24 cellular contexts compared by ENCODE assay signal in genomic region chr3:148083501-148084267, GRCh38.
DNase-seq lines count a peak whose midpoint lies in the region; ATAC-seq, FAIRE-seq and TF ChIP-seq lines count a peak whose summit lies in the region.
"Had no signal": no experiment of that assay in that cellular context is flagged by ENCODE, and none has a peak within 500 bp of the region (broad histone marks: within the 10 kb centered on the region; RNA-seq: fewer than 3 reads in every experiment).

No MANE protein-coding gene starts in this region.

- H3K4me2 ChIP-seq in OCI-LY1 (ENCODE audit: low read length) (peak overlapping the region; percentile 57), H1 (ENCODE audit: insufficient read depth in 1 of 2, low read depth in 2 of 2, low read length in 2 of 2) (no peak overlapping the region), osteoblast (ENCODE audit: insufficient read depth, low read length) (no peak overlapping the region)

- intact Hi-C loops in activated CD4-positive, alpha-beta memory T cell treated with anti-CD3 and anti-CD28 coated beads for 36 hours (cut with micrococcal nuclease), result no loop called here

- H3K4ac ChIP-seq in H1 (replicated peaks; ENCODE audit: insufficient read length, low read depth, low read length), result no peak overlapping the region

- H3K23me2 ChIP-seq in H1 (ENCODE audit: low read depth, low read length), result no peaks in the 10 kb centered on the region; the same call in 1 of the 2 replicates

- no peak overlapping the region for H2BK15ac ChIP-seq in H1 (ENCODE audit: low read length)

- no peaks in the 10 kb centered on the region for H3K36me3 Mint-ChIP-seq in activated CD4-positive, alpha-beta memory T cell treated with anti-CD3 and anti-CD28 coated beads for 36 hours
- H3K36me3 Mint-ChIP-seq: CD4-positive, CD25-positive, alpha-beta regulatory T cell had no signal

- H4K20me1 ChIP-seq in OCI-LY1 (ENCODE audit: insufficient read depth, low read length) (no peaks in the 10 kb centered on the region), H1 (replicated peaks in 1 of 2; ENCODE audit: control insufficient read depth in 1 of 2, insufficient read depth in 2 of 2, low read length in 2 of 2) (no peaks in the 10 kb centered on the region), osteoblast (ENCODE audit: insufficient read depth, low read length) (no peaks in the 10 kb centered on the region)

- no peak overlapping the region for H2BK5ac ChIP-seq in H1 (ENCODE audit: low read depth, low read length)

- no peak overlapping the region for H3K23ac ChIP-seq in H1 (ENCODE audit: insufficient read length)

- no peak overlapping the region for H3K56ac ChIP-seq in H1 (replicated peaks; ENCODE audit: insufficient read length, low read depth, low read length)

- H4K8ac ChIP-seq in H1 (ENCODE audit: extremely low read depth, insufficient read depth, low read length), result no peak overlapping the region

- WGBS in H1 (ENCODE audit: extremely low coverage in 1 of 2, insufficient coverage in 1 of 2, insufficient read length in 1 of 2, insufficient replicate concordance in 2 of 2, low coverage in 1 of 2, low lambda C conversion rate in 2 of 2, missing lambda C conversion rate in 1 of 2), 2 experiments, result 85% methylated on average over 8 of the region's 8 CpGs; no CpG with 5 or more reads in 1 of the 2 experiments

- H4K5ac ChIP-seq in H1 (ENCODE audit: insufficient read length, low read depth, low read length), result no peak overlapping the region

- no peak for ATAC-seq in GM19395 (IDR thresholded peaks at IDR 0.05; ENCODE audit: unreplicated experiment)
- ATAC-seq: activated CD4-positive, alpha-beta T cell treated with anti-CD3 and anti-CD28 coated beads for 36 hours; activated naive CD8-positive, alpha-beta T cell treated with anti-CD3 and anti-CD28 coated beads, Interleukin-2, amount 50 U/mL, for 24 hours; body of pancreas; left ventricle myocardium superior; stimulated activated naive CD8-positive, alpha-beta T cell treated with anti-CD3 and anti-CD28 coated beads, Interleukin-15, amount 100 ng/mL, for 72 hours had no signal

- H3K79me2 ChIP-seq in OCI-LY1 (ENCODE audit: insufficient read depth, low read length) (no peaks in the 10 kb centered on the region), H1 (ENCODE audit: control insufficient read depth in 1 of 2, insufficient read depth in 2 of 2, low read length in 2 of 2) (no peaks in the 10 kb centered on the region), osteoblast (ENCODE audit: insufficient read depth, low read length) (no peaks in the 10 kb centered on the region)

- H3K36me3 ChIP-seq in OCI-LY1 (ENCODE audit: insufficient read depth, low read length), result no peaks in the 10 kb centered on the region
- no peaks in the 10 kb centered on the region for H3K36me3 ChIP-seq in H1 (ENCODE audit: control insufficient read depth in 2 of 4, insufficient read depth in 4 of 4, low read length in 3 of 4)
- H3K36me3 ChIP-seq in osteoblast (ENCODE audit: insufficient read depth, low read length), result no peaks in the 10 kb centered on the region
- H3K36me3 ChIP-seq: Peyer's patch, sigmoid colon, SJCRH30, tibial nerve had no signal

- no peak for FAIRE-seq in H1 (lab: Jason Lieb, UNC)
- no peak for FAIRE-seq in RCC 7860 (lab: Jason Lieb, UNC)
- FAIRE-seq: colon had no signal

- H3K4me1 Mint-ChIP-seq in activated CD4-positive, alpha-beta memory T cell treated with anti-CD3 and anti-CD28 coated beads for 36 hours (ENCODE audit: low read depth), result no peaks in the 10 kb centered on the region
- H3K4me1 Mint-ChIP-seq: activated CD4-positive, alpha-beta T cell treated with anti-CD3 and anti-CD28 coated beads for 36 hours; activated naive CD8-positive, alpha-beta T cell treated with anti-CD3 and anti-CD28 coated beads, Interleukin-2, amount 50 U/mL, for 24 hours; stimulated activated naive CD8-positive, alpha-beta T cell treated with anti-CD3 and anti-CD28 coated beads, Interleukin-15, amount 100 ng/mL, for 72 hours had no signal

- CTCF ChIA-PET in H1 (lab: Charles Lee; ENCODE audit: partially characterized antibody), result interaction anchor here (0.6 to 2.0 kb wide), 3 partner anchors 10 to 467 kb away, joined by 3 to 6 read pairs (median 3); no protein-coding TSS in a partner anchor
- CTCF ChIA-PET in activated CD4-positive, alpha-beta memory T cell treated with anti-CD3 and anti-CD28 coated beads for 36 hours (lab: Charles Lee), result no interaction called here

- H2AK5ac ChIP-seq in H1 (ENCODE audit: low read depth, low read length), result no peak overlapping the region

- no peaks in the 10 kb centered on the region for H3K9me3 Mint-ChIP-seq in activated CD4-positive, alpha-beta memory T cell treated with anti-CD3 and anti-CD28 coated beads for 36 hours
- H3K9me3 Mint-ChIP-seq: activated naive CD8-positive, alpha-beta T cell treated with anti-CD3 and anti-CD28 coated beads, Interleukin-2, amount 50 U/mL, for 24 hours; nephron progenitor cell; stimulated activated naive CD8-positive, alpha-beta T cell treated with anti-CD3 and anti-CD28 coated beads, Interleukin-15, amount 100 ng/mL, for 72 hours had no signal

- no peak overlapping the region for H2BK120ac ChIP-seq in H1 (replicated peaks; ENCODE audit: low read depth, low read length)

- H3K4me3 Mint-ChIP-seq in activated CD4-positive, alpha-beta memory T cell treated with anti-CD3 and anti-CD28 coated beads for 36 hours, result no peak overlapping the region
- H3K4me3 Mint-ChIP-seq: activated CD4-positive, alpha-beta T cell treated with anti-CD3 and anti-CD28 coated beads for 36 hours; activated naive CD8-positive, alpha-beta T cell treated with anti-CD3 and anti-CD28 coated beads, Interleukin-2, amount 50 U/mL, for 24 hours; nephron progenitor cell; stimulated activated naive CD8-positive, alpha-beta T cell treated with anti-CD3 and anti-CD28 coated beads, Interleukin-15, amount 100 ng/mL, for 72 hours had no signal

- H2BK20ac ChIP-seq in H1 (ENCODE audit: low read length), result no peak overlapping the region

- no peak overlapping the region for H3K18ac ChIP-seq in H1 (ENCODE audit: extremely low read depth, low read length)

- no peaks in the 10 kb centered on the region for H3K79me1 ChIP-seq in H1 (ENCODE audit: low read depth, low read length)

- H3K4me1 ChIP-seq in OCI-LY1 (ENCODE audit: insufficient read depth, low read length, severe bottlenecking) (peaks cover 76% of the 10 kb centered on the region), H1 (replicated peaks in 1 of 4; ENCODE audit: control insufficient read depth in 3 of 4, insufficient read depth in 4 of 4, low read length in 3 of 4) (no peaks in the 10 kb centered on the region), osteoblast (ENCODE audit: insufficient read depth, low read length) (peaks cover 8% of the 10 kb centered on the region)
- H3K4me1 ChIP-seq: body of pancreas, Peyer's patch had no signal

- TF ChIP-seq CTCF in OCI-LY1 (IDR thresholded peaks at IDR 0.05; ENCODE audit: low read length) (no peak), H1 (IDR thresholded peaks at IDR 0.05; ENCODE audit: control extremely low read depth in 1 of 3, insufficient read depth in 1 of 3, low read depth in 1 of 3, low read length in 3 of 3) (no peak), osteoblast (IDR thresholded peaks at IDR 0.05; ENCODE audit: extremely low read depth, low read depth, low read length) (no peak)

- no peak for TF ChIP-seq POLR2A in H1 (IDR thresholded peaks at IDR 0.05; ENCODE audit: control extremely low read depth in 1 of 2, low read depth in 2 of 2, low read length in 2 of 2)

- H3K9me2 ChIP-seq in OCI-LY1 (ENCODE audit: low read depth, low read length), result no peaks in the 10 kb centered on the region

- H2AFZ ChIP-seq in OCI-LY1 (ENCODE audit: low read length), result no peak overlapping the region
- H2AFZ ChIP-seq in H1 (ENCODE audit: low read length), result peak overlapping the region; percentile 77
- H2AFZ ChIP-seq in osteoblast (ENCODE audit: low read length), result peak overlapping the region; percentile 59
- H2AFZ ChIP-seq: GM23248 had no signal

- no peaks in the 10 kb centered on the region for H3K27me3 ChIP-seq in OCI-LY1 (ENCODE audit: insufficient read depth, low read length)
- H3K27me3 ChIP-seq in H1 (replicated peaks in 1 of 4; ENCODE audit: control insufficient read depth in 3 of 4, extremely low read depth in 1 of 4, insufficient read depth in 3 of 4, low read length in 3 of 4), result no peaks in the 10 kb centered on the region
- H3K27me3 ChIP-seq in osteoblast (ENCODE audit: insufficient read depth, low read length), result no peaks in the 10 kb centered on the region
- H3K27me3 ChIP-seq: body of pancreas, Peyer's patch, sigmoid colon, SJCRH30, tibial nerve had no signal

- POLR2A ChIA-PET in H1 (lab: Charles Lee; ENCODE audit: partially characterized antibody), result no interaction called here
- POLR2A ChIA-PET in activated CD4-positive, alpha-beta memory T cell treated with anti-CD3 and anti-CD28 coated beads for 36 hours (lab: Charles Lee), result no interaction called here

- H3K9ac ChIP-seq in OCI-LY1 (ENCODE audit: low read length), result no peak overlapping the region; the same call in 1 of the 2 replicates
- H3K9ac ChIP-seq in H1 (replicated peaks in 1 of 4; ENCODE audit: extremely low read depth in 1 of 4, low read depth in 3 of 4, low read length in 3 of 4), result no peak overlapping the region
- H3K9ac ChIP-seq: GM23248 had no signal

- H3K27ac ChIP-seq in OCI-LY1 (ENCODE audit: low read depth, low read length, poor library complexity, severe bottlenecking) (peak overlapping the region; percentile 91), H1 (ENCODE audit: low read depth, low read length) (no peak overlapping the region), osteoblast (ENCODE audit: low read depth, low read length) (no peak overlapping the region)
- H3K27ac ChIP-seq: body of pancreas, GM23248, Peyer's patch, sigmoid colon, SJCRH30, tibial nerve had no signal

- no peaks in the 10 kb centered on the region for H3F3A ChIP-seq in OCI-LY1 (ENCODE audit: insufficient read depth, low read length)

- no peak overlapping the region for H3K4me3 ChIP-seq in OCI-LY1 (ENCODE audit: low read depth, low read length, poor library complexity, severe bottlenecking)
- H3K4me3 ChIP-seq in H1 (ENCODE audit: extremely low read depth in 1 of 4, insufficient read depth in 2 of 4, low read depth in 3 of 4, low read length in 4 of 4), result no peak overlapping the region
- no peak overlapping the region for H3K4me3 ChIP-seq in osteoblast (ENCODE audit: insufficient read depth, low read length)
- H3K4me3 ChIP-seq: body of pancreas, GM23248, Peyer's patch, sigmoid colon, SJCRH30, tibial nerve had no signal

- no peak for TF ChIP-seq RAD21 in H1 (IDR thresholded peaks at IDR 0.05 in 1 of 2, conservative IDR thresholded peaks at IDR 0.05 in 1 of 2; ENCODE audit: low read depth in 2 of 2, low read length in 2 of 2)

- H3K14ac ChIP-seq in H1 (ENCODE audit: insufficient read length), result no peak overlapping the region

- no peak overlapping the region for H4K91ac ChIP-seq in H1 (replicated peaks; ENCODE audit: insufficient read length, low read length)

- H2BK12ac ChIP-seq in H1 (ENCODE audit: low read depth, low read length), result no peak overlapping the region

- no peak for TF ChIP-seq EP300 in H1 (IDR thresholded peaks at IDR 0.05; ENCODE audit: borderline replicate concordance in 1 of 2, low read depth in 2 of 2, low read length in 2 of 2)

- H3K27ac Mint-ChIP-seq in activated CD4-positive, alpha-beta memory T cell treated with anti-CD3 and anti-CD28 coated beads for 36 hours, result no peak overlapping the region
- H3K27ac Mint-ChIP-seq: activated CD4-positive, alpha-beta T cell treated with anti-CD3 and anti-CD28 coated beads for 36 hours; activated naive CD8-positive, alpha-beta T cell treated with anti-CD3 and anti-CD28 coated beads, Interleukin-2, amount 50 U/mL, for 24 hours; CD4-positive, CD25-positive, alpha-beta regulatory T cell; nephron progenitor cell had no signal

- no peaks in the 10 kb centered on the region for H3K27me3 Mint-ChIP-seq in activated CD4-positive, alpha-beta memory T cell treated with anti-CD3 and anti-CD28 coated beads for 36 hours
- H3K27me3 Mint-ChIP-seq: activated CD4-positive, alpha-beta T cell treated with anti-CD3 and anti-CD28 coated beads for 36 hours; activated naive CD8-positive, alpha-beta T cell treated with anti-CD3 and anti-CD28 coated beads, Interleukin-2, amount 50 U/mL, for 24 hours; CD4-positive, CD25-positive, alpha-beta regulatory T cell; stimulated activated naive CD8-positive, alpha-beta T cell treated with anti-CD3 and anti-CD28 coated beads, Interleukin-15, amount 100 ng/mL, for 72 hours had no signal

- H3K9me3 ChIP-seq in OCI-LY1 (ENCODE audit: low read length) (no peaks in the 10 kb centered on the region), H1 (ENCODE audit: insufficient read depth in 2 of 2, low read depth in 1 of 2, low read length in 1 of 2) (no peaks in the 10 kb centered on the region), osteoblast (ENCODE audit: low read depth, low read length) (no peaks in the 10 kb centered on the region)
- H3K9me3 ChIP-seq: body of pancreas, Peyer's patch, sigmoid colon, SJCRH30, tibial nerve had no signal

- peak; percentile 26 for DNase-seq in NCI-H2029 (lab: John Stamatoyannopoulos, UW)
- no peak for DNase-seq in H1 (ENCODE audit: low read depth in 1 of 2, low spot score in 2 of 2)
- no peak for DNase-seq in osteoblast (ENCODE audit: insufficient read length, low spot score, missing footprints)
- DNase-seq in RCC 7860 (ENCODE audit: low spot score), result no peak
- DNase-seq in activated CD4-positive, alpha-beta memory T cell treated with anti-CD3 and anti-CD28 coated beads for 36 hours, result no peak
- DNase-seq: activated CD4-positive, alpha-beta T cell treated with anti-CD3 and anti-CD28 coated beads for 36 hours; activated CD8-positive, alpha-beta memory T cell treated with anti-CD3 and anti-CD28 coated beads for 24 hours; activated gamma-delta T cell treated with Interleukin-2 at 50 U/mL for 16 hours; activated naive CD8-positive, alpha-beta T cell treated with anti-CD3 and anti-CD28 coated beads, Interleukin-2, amount 50 U/mL, for 24 hours; activated T-cell treated with anti-CD3 and anti-CD28 coated beads, Interleukin-2, amount 50 U/mL, for 1 hour; body of pancreas; CD4-positive, CD25-positive, alpha-beta regulatory T cell; GM23248; left ventricle myocardium superior; nephron progenitor cell; Peyer's patch; sigmoid colon; stimulated activated naive CD8-positive, alpha-beta T cell treated with anti-CD3 and anti-CD28 coated beads, Interleukin-15, amount 100 ng/mL, for 72 hours; T-helper 1 cell had no signal
